1 cellular context compared by ENCODE assay signal in genomic region chr12:54009171-54010052, GRCh38.
TF ChIP-seq lines count a peak whose summit lies in the region.

No MANE protein-coding gene starts in this region.

TF ChIP-seq in HEK293, 187 proteins besides CTCF, POLR2A, EP300 and RAD21 (continued from another document and continues in another):
- TF ChIP-seq ZSCAN4 (tag by site-specific recombination; IDR thresholded peaks at IDR 0.05): no peak
- no peak for TF ChIP-seq ZSCAN18 (tag by site-specific recombination; IDR thresholded peaks at IDR 0.05)
- TF ChIP-seq ZFP41 (tag by site-specific recombination; IDR thresholded peaks at IDR 0.05; ENCODE audit: borderline replicate concordance): no peak
- no peak for TF ChIP-seq BCL6B (tag by site-specific recombination; IDR thresholded peaks at IDR 0.05)
- TF ChIP-seq ZNF600 (tag by site-specific recombination; IDR thresholded peaks at IDR 0.05): peak; percentile 98
- TF ChIP-seq ZNF19 (tag by site-specific recombination; IDR thresholded peaks at IDR 0.05; ENCODE audit: low read depth): no peak
- TF ChIP-seq ZNF560 (tag by site-specific recombination; IDR thresholded peaks at IDR 0.05; ENCODE audit: borderline replicate concordance): no peak
- TF ChIP-seq ZSCAN23 (tag by site-specific recombination; IDR thresholded peaks at IDR 0.05): no peak
- TF ChIP-seq ZBTB49 (tag by site-specific recombination; IDR thresholded peaks at IDR 0.05; ENCODE audit: low read depth): no peak
- TF ChIP-seq ZNF580 (tag by site-specific recombination; IDR thresholded peaks at IDR 0.05): no peak
- peak; percentile 58; the same call in 1 of the 2 replicates for TF ChIP-seq ZBTB17 (tag by site-specific recombination; IDR thresholded peaks at IDR 0.05)
- no peak for TF ChIP-seq BCL11B (tag by site-specific recombination; IDR thresholded peaks at IDR 0.05; ENCODE audit: low read depth)
- no peak for TF ChIP-seq ZNF791 (tag by site-specific recombination; IDR thresholded peaks at IDR 0.05)
- TF ChIP-seq HOXD13 (CRISPR knock-in tag; IDR thresholded peaks at IDR 0.05; ENCODE audit: borderline replicate concordance): no peak
- TF ChIP-seq ZNF174 (tag by site-specific recombination; IDR thresholded peaks at IDR 0.05): no peak
- no peak for TF ChIP-seq ZNF558 (tag by site-specific recombination; IDR thresholded peaks at IDR 0.05)
- no peak for TF ChIP-seq ZNF654 (tag by site-specific recombination; IDR thresholded peaks at IDR 0.05; ENCODE audit: low read depth)
- peak; percentile 49 for TF ChIP-seq ZNF398 (tag by site-specific recombination; IDR thresholded peaks at IDR 0.05)
- TF ChIP-seq KLF7 (tag by site-specific recombination; IDR thresholded peaks at IDR 0.05; ENCODE audit: borderline replicate concordance): no peak
- TF ChIP-seq ZNF596 (tag by site-specific recombination; IDR thresholded peaks at IDR 0.05): no peak; the same call in 1 of the 2 replicates
- no peak for TF ChIP-seq ZNF658 (tag by site-specific recombination; IDR thresholded peaks at IDR 0.05)
- TF ChIP-seq SP2 (tag by site-specific recombination; IDR thresholded peaks at IDR 0.05): no peak
- no peak for TF ChIP-seq HOXA7 (CRISPR knock-in tag; IDR thresholded peaks at IDR 0.05; ENCODE audit: borderline replicate concordance)
- no peak for TF ChIP-seq ZBTB6 (tag by site-specific recombination; IDR thresholded peaks at IDR 0.05)
- peak; percentile 47 for TF ChIP-seq EGR2 (tag by site-specific recombination; IDR thresholded peaks at IDR 0.05; ENCODE audit: low read depth)
- TF ChIP-seq ZNF639 (tag by site-specific recombination; IDR thresholded peaks at IDR 0.05): no peak
- peak; percentile 88 for TF ChIP-seq PRDM1 (tag by site-specific recombination; IDR thresholded peaks at IDR 0.05)
- TF ChIP-seq SCRT2 (tag by site-specific recombination; IDR thresholded peaks at IDR 0.05): no peak
- TF ChIP-seq ZBTB44 (tag by site-specific recombination; IDR thresholded peaks at IDR 0.05): no peak
- no peak for TF ChIP-seq ZNF585B (tag by site-specific recombination; IDR thresholded peaks at IDR 0.05)
- TF ChIP-seq ZNF416 (tag by site-specific recombination; IDR thresholded peaks at IDR 0.05): no peak
- TF ChIP-seq ZNF704 (tag by site-specific recombination; IDR thresholded peaks at IDR 0.05): no peak
- 0 out of 2 replicates have a peak, but pooled peaks have one; percentile 25 for TF ChIP-seq PBX3 (CRISPR knock-in tag; IDR thresholded peaks at IDR 0.05)
- no peak for TF ChIP-seq ZNF549 (tag by site-specific recombination; IDR thresholded peaks at IDR 0.05)
- no peak for TF ChIP-seq TRIM28 (IDR thresholded peaks at IDR 0.05; ENCODE audit: borderline replicate concordance, low read length)
- no peak for TF ChIP-seq ZNF692 (tag by site-specific recombination; IDR thresholded peaks at IDR 0.05)
- no peak for TF ChIP-seq REPIN1 (tag by site-specific recombination; IDR thresholded peaks at IDR 0.05; ENCODE audit: low read depth)
- no peak for TF ChIP-seq ZBTB11 (tag by site-specific recombination; conservative IDR thresholded peaks at IDR 0.05; ENCODE audit: low read depth)
- no peak for TF ChIP-seq ZSCAN30 (tag by site-specific recombination; IDR thresholded peaks at IDR 0.05)
- peak; percentile 29; the same call in 1 of the 2 replicates for TF ChIP-seq ZNF423 (tag by site-specific recombination; IDR thresholded peaks at IDR 0.05)
